ENCODE assay signal across 8 cellular contexts in the genomic region with DNA sequence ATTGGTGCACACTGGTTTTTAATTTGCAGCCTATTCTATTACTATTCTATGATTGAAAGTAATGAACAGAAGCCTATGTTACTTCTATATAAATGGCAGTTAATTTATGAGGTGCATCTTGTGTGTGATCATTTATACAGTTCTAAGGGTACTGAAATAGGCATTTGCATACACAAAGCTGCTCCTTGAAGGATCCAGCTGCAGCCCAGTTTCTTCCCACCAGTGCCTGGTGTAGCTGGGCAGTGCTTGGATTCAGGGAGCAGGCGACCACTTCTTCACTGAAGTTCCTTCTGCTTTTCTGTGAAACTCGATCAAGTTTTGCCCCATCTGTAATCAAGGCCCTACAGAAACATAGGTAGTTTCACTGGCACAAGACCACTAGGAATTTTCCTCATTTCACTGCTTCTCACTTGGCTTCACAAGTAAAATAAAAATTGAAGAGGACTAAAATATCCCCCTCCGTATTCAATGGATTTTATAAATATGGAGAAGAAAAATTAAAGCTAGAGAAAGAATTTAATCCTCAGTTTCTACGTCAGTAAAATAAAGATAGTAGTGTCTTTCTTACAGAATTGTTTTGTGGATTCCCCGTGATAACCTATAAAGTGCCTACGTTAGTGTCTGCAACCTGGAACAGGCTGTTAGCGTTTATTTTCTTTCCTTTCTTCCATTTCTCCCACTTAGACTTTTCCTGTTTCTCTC. TPM values are rescaled to one million over a fixed set of nuclear protein-coding genes. Genes with fewer than 3 reads are reported as not detected.
DNase-seq lines count a peak whose midpoint lies in the region; ATAC-seq, FAIRE-seq and TF ChIP-seq lines count a peak whose summit lies in the region.

No MANE protein-coding gene starts in this region.

- intact Hi-C loops in activated CD4-positive, alpha-beta T cell treated with anti-CD3 and anti-CD28 coated beads, Interleukin-2, amount 10 ng/mL, durations not matched to agents 24 days and 14 days (cut with micrococcal nuclease): loop anchor here (5.0 kb wide), 3 partner anchors 42 to 357 kb away; partner anchors contain the start of gene SMCHD1
- intact Hi-C loops in kidney (cut with DNase I): no loop called here
- intact Hi-C loops in stomach (cut with DNase I; ENCODE audit: low total_unique reads): no loop called here

- no peaks in the 10 kb centered on the region for H3K27me3 ChIP-seq in stomach
- no peaks in the 10 kb centered on the region for H3K27me3 ChIP-seq in Karpas-422 (ENCODE audit: low read length)

- no peak for TF ChIP-seq EP300 in stomach (IDR thresholded peaks at IDR 0.05)

- no peak overlapping the region for H2AFZ ChIP-seq in Karpas-422 (ENCODE audit: low read length)

- TF ChIP-seq POLR2A in stomach (IDR thresholded peaks at IDR 0.05): no peak

- H3K9ac ChIP-seq in kidney (ENCODE audit: low read length in 2 of 2) (no peak overlapping the region), Karpas-422 (ENCODE audit: low read length) (no peak overlapping the region)

- no peak for ATAC-seq in WTC11

- peak overlapping the region; percentile 27 for H3K27ac Mint-ChIP-seq in activated CD4-positive, alpha-beta T cell treated with anti-CD3 and anti-CD28 coated beads, Interleukin-2, amount 10 ng/mL, durations not matched to agents 24 days and 14 days
- peak overlapping the region; percentile 21; the same call in 1 of the 2 replicates for H3K27ac Mint-ChIP-seq in WTC11

- no peak overlapping the region for H3K4me2 ChIP-seq in Karpas-422 (ENCODE audit: low read depth, low read length, poor library complexity, severe bottlenecking)

- no peaks in the 10 kb centered on the region for H3K9me3 Mint-ChIP-seq in activated CD4-positive, alpha-beta T cell treated with anti-CD3 and anti-CD28 coated beads, Interleukin-2, amount 10 ng/mL, durations not matched to agents 24 days and 14 days
- no peaks in the 10 kb centered on the region for H3K9me3 Mint-ChIP-seq in WTC11

- H3K9me3 ChIP-seq in kidney (ENCODE audit: control insufficient read depth in 1 of 2, low read length in 2 of 2): no peaks in the 10 kb centered on the region
- H3K9me3 ChIP-seq in stomach: no peaks in the 10 kb centered on the region
- H3K9me3 ChIP-seq in Karpas-422 (ENCODE audit: low read length): no peaks in the 10 kb centered on the region

- H3K4me3 Mint-ChIP-seq in activated CD4-positive, alpha-beta T cell treated with anti-CD3 and anti-CD28 coated beads, Interleukin-2, amount 10 ng/mL, durations not matched to agents 24 days and 14 days: peak overlapping the region; percentile 47
- H3K4me3 Mint-ChIP-seq in WTC11: no peak overlapping the region

- H3K4me1 ChIP-seq in kidney (ENCODE audit: control insufficient read depth in 1 of 2, insufficient read depth in 1 of 2, low read depth in 1 of 2, low read length in 2 of 2) (peaks cover 20 to 22% of the 10 kb centered on the region in 2 donors), stomach (peaks cover 21 to 60% (median 44%) of the 10 kb centered on the region in 4 donors), Karpas-422 (ENCODE audit: low read length) (peaks cover 20% of the 10 kb centered on the region)

- H3K36me3 ChIP-seq in kidney (ENCODE audit: control insufficient read depth in 1 of 2, insufficient read depth in 2 of 2, low read length in 2 of 2) (peaks cover 5 to 9% of the 10 kb centered on the region in 2 donors), stomach (peaks cover 0 to 4% (median 0%) of the 10 kb centered on the region in 4 donors), Karpas-422 (ENCODE audit: insufficient read depth, low read length) (no peaks in the 10 kb centered on the region)

- POLR2A ChIA-PET in WTC11 (lab: Charles Lee): interaction anchor here (1.5 kb wide), 1 partner anchor 232 kb away, joined by 3 read pairs; no protein-coding TSS in a partner anchor

- no peak for TF ChIP-seq CTCF in WTC11 (IDR thresholded peaks at IDR 0.05)
- TF ChIP-seq CTCF in kidney (IDR thresholded peaks at IDR 0.05; ENCODE audit: borderline replicate concordance, extremely low read depth, insufficient read depth): no peak
- no peak for TF ChIP-seq CTCF in stomach (IDR thresholded peaks at IDR 0.05)

- no peak for FAIRE-seq in kidney (lab: Jason Lieb, UNC)

- H3K79me2 ChIP-seq in Karpas-422 (ENCODE audit: low read length): peaks cover 24% of the 10 kb centered on the region

- CTCF ChIA-PET in WTC11 (lab: Charles Lee): interaction anchor here (1.3 to 2.0 kb wide), 3 partner anchors 48 to 114 kb away, joined by 3 to 7 read pairs (median 5); no protein-coding TSS in a partner anchor

- DNase-seq in activated CD4-positive, alpha-beta T cell treated with anti-CD3 and anti-CD28 coated beads, Interleukin-2, amount 10 ng/mL, durations not matched to agents 24 days and 14 days: no peak
- DNase-seq in activated CD4-positive, alpha-beta T cell treated with anti-CD3 and anti-CD28 coated beads, Interleukin-2, amount 50 U/mL, for 1 hour: no peak
- DNase-seq in WTC11 (ENCODE audit: low spot score): no peak
- DNase-seq in kidney: no peak
- no peak for DNase-seq in stomach
- no peak for DNase-seq in SHP77 (lab: John Stamatoyannopoulos, UW)
- no peak for DNase-seq in COLO668 (lab: John Stamatoyannopoulos, UW; ENCODE audit: unreplicated experiment)
- DNase-seq in Karpas-422: no peak

- no peaks in the 10 kb centered on the region for H4K20me1 ChIP-seq in Karpas-422 (ENCODE audit: insufficient read depth, low read depth, low read length)

- no peaks in the 10 kb centered on the region for H3K9me2 ChIP-seq in Karpas-422 (replicated peaks; ENCODE audit: insufficient read depth, low read length)

- H3K27ac ChIP-seq in kidney (ENCODE audit: low read depth in 2 of 2, low read length in 2 of 2) (peak overlapping the region; percentile 18 to 76), stomach (peak overlapping the region in 4 of 5 donors; percentile 80 to 100 (median 88)), Karpas-422 (ENCODE audit: low read length) (no peak overlapping the region)

- H3K27me3 Mint-ChIP-seq in activated CD4-positive, alpha-beta T cell treated with anti-CD3 and anti-CD28 coated beads, Interleukin-2, amount 10 ng/mL, durations not matched to agents 24 days and 14 days: peaks cover 1% of the 10 kb centered on the region
- H3K27me3 Mint-ChIP-seq in WTC11 (ENCODE audit: low read depth): no peaks in the 10 kb centered on the region

- 39 to 53% (median 50%) methylated on average over 7 of the region's 7 CpGs for WGBS in stomach, 5 donors

- H3K4me3 ChIP-seq in kidney (ENCODE audit: low read length in 2 of 2): no peak overlapping the region
- peak overlapping the region in 1 of 4 donors; percentile 37 for H3K4me3 ChIP-seq in stomach
- no peak overlapping the region for H3K4me3 ChIP-seq in Karpas-422 (ENCODE audit: low read length)

- peaks cover 48% of the 10 kb centered on the region for H3K4me1 Mint-ChIP-seq in activated CD4-positive, alpha-beta T cell treated with anti-CD3 and anti-CD28 coated beads, Interleukin-2, amount 10 ng/mL, durations not matched to agents 24 days and 14 days
- peaks cover 48% of the 10 kb centered on the region for H3K4me1 Mint-ChIP-seq in WTC11

- H3K36me3 Mint-ChIP-seq in activated CD4-positive, alpha-beta T cell treated with anti-CD3 and anti-CD28 coated beads, Interleukin-2, amount 10 ng/mL, durations not matched to agents 24 days and 14 days (ENCODE audit: low read depth): peaks cover 26% of the 10 kb centered on the region
- peaks cover 9% of the 10 kb centered on the region for H3K36me3 Mint-ChIP-seq in WTC11

TF ChIP-seq in WTC11, 78 proteins besides CTCF, POLR2A, EP300 and RAD21 (continues in another document):
- no peak for TF ChIP-seq ATF3 (CRISPR knock-in tag; conservative IDR thresholded peaks at IDR 0.05)
- TF ChIP-seq NR2C2 (CRISPR knock-in tag; IDR thresholded peaks at IDR 0.05): no peak
- TF ChIP-seq, protein P1, sequence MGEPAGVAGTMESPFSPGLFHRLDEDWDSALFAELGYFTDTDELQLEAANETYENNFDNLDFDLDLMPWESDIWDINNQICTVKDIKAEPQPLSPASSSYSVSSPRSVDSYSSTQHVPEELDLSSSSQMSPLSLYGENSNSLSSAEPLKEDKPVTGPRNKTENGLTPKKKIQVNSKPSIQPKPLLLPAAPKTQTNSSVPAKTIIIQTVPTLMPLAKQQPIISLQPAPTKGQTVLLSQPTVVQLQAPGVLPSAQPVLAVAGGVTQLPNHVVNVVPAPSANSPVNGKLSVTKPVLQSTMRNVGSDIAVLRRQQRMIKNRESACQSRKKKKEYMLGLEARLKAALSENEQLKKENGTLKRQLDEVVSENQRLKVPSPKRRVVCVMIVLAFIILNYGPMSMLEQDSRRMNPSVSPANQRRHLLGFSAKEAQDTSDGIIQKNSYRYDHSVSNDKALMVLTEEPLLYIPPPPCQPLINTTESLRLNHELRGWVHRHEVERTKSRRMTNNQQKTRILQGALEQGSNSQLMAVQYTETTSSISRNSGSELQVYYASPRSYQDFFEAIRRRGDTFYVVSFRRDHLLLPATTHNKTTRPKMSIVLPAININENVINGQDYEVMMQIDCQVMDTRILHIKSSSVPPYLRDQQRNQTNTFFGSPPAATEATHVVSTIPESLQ (CRISPR knock-in tag; IDR thresholded peaks at IDR 0.05): no peak
- TF ChIP-seq, protein P2, sequence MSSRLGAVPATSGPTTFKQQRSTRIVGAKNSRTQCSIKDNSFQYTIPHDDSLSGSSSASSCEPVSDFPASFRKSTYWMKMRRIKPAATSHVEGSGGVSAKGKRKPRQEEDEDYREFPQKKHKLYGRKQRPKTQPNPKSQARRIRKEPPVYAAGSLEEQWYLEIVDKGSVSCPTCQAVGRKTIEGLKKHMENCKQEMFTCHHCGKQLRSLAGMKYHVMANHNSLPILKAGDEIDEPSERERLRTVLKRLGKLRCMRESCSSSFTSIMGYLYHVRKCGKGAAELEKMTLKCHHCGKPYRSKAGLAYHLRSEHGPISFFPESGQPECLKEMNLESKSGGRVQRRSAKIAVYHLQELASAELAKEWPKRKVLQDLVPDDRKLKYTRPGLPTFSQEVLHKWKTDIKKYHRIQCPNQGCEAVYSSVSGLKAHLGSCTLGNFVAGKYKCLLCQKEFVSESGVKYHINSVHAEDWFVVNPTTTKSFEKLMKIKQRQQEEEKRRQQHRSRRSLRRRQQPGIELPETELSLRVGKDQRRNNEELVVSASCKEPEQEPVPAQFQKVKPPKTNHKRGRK (CRISPR knock-in tag; IDR thresholded peaks at IDR 0.05; ENCODE audit: borderline replicate concordance): no peak
- TF ChIP-seq JAZF1 (CRISPR knock-in tag; IDR thresholded peaks at IDR 0.05): no peak
- no peak for TF ChIP-seq ETV6 (CRISPR knock-in tag; IDR thresholded peaks at IDR 0.05)

RNA-seq across cellular contexts. Expression of gene LPIN2, which starts 1.7 kb away (rescaled TPM):
- total RNA-seq in activated CD4-positive, alpha-beta T cell treated with anti-CD3 and anti-CD28 coated beads, Interleukin-2, amount 10 ng/mL, durations not matched to agents 24 days and 14 days: 111 and 118 TPM in 2 replicates
- total RNA-seq in WTC11 (2021) (10.4 to 12.2 TPM (median 11.8 TPM) in 3 replicates), kidney (52.3 TPM), stomach (10 to 100 TPM in 4 of 5 donors, 1 to 10 TPM in 1; 9.3 to 86.8 (median 13.4) TPM)
- polyA plus RNA-seq in kidney (ENCODE audit: insufficient read depth, low read depth, low replicate concordance) (14.3 TPM), stomach (10 to 100 TPM in 2 of 3 donors, 1 to 10 TPM in 1; 4.0 to 42.8 (median 12.5) TPM)
- total RNA-seq in Karpas-422 (2014; rRNA removed; shearing (Covaris generic); ENCODE audit: low replicate concordance): 8.5 and 13.7 TPM in 2 replicates
